ENCODE assay signal across 3 cellular contexts in the genomic region with DNA sequence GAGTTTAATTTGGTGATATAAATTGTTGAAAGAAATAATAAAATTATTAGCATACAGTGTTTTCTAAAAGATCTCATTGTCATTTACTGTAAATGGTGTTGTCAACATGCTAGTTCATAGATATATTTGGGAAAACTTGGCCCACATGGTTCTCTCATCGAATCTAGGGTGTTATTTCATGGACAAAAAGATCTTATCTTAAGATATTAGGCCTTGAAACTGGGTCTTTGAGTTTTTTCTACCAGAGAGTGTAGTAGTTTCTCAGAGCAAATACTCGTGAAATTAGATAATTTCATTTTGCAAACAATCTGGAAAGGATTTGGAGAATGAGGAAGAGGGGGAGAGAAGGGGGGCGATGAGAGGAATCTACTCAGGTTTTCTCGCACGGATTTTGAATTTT.
"Had no signal": no experiment of that assay in that cellular context is flagged by ENCODE, and none has a peak within 500 bp of the region (broad histone marks: within the 10 kb centered on the region; RNA-seq: fewer than 3 reads in every experiment).

No MANE protein-coding gene starts in this region.

- ATAC-seq: GM12878 had no signal

- H3K4me3 ChIP-seq: GM12878 had no signal

- DNase-seq: GDM1, GF-D8 had no signal
